In the genomic region with DNA sequence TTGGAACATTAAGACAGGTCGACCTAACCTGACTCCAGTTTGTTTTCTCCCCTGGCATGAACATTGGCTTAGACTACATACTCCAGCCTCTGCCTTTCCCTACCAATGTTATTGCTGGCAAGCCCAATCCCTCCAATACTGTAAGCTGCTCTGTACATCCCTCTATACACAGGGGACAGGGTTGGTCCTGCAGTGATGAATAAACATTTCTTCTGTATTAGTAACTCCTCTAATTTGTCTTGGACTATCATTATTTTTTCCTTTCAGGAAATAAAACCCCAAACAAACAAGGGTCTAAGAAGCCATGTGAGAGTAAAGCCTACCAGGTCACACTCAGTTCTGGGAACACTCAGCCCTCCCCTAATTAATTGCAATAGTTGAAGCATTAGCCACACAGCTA, we compare ENCODE assay signal across 26 cellular contexts. TPM values are rescaled to one million over a fixed set of nuclear protein-coding genes. Genes with fewer than 3 reads are reported as not detected.
A peak's percentile ranks its signal among the peaks of the same experiment; 100 is the strongest.
DNase-seq lines count a peak whose midpoint lies in the region; ATAC-seq, FAIRE-seq and TF ChIP-seq lines count a peak whose summit lies in the region.
"Had no signal": no experiment of that assay in that cellular context is flagged by ENCODE, and none has a peak within 500 bp of the region (broad histone marks: within the 10 kb centered on the region; RNA-seq: fewer than 3 reads in every experiment).

No MANE protein-coding gene starts in this region.

- H3K4me3 ChIP-seq in SK-N-SH (ENCODE audit: low read depth in 2 of 2, low read length in 1 of 2) (no peak overlapping the region), astrocyte (ENCODE audit: insufficient read depth, low read depth, low read length) (no peak overlapping the region)
- H3K4me3 ChIP-seq: psoas muscle, spleen had no signal

- POLR2A ChIA-PET in SK-N-SH (lab: Yijun Ruan, JAX), result no interaction called here

- H3K4me3 Mint-ChIP-seq in astrocyte (ENCODE audit: unreplicated experiment), result no peak overlapping the region
- H3K4me3 Mint-ChIP-seq: endodermal cell, IgD-negative memory B cell, neural crest cell had no signal

- FAIRE-seq in astrocyte (lab: Jason Lieb, UNC) (peak; percentile 90), H54 (lab: Jason Lieb, UNC) (no peak)

- H3K4me1 ChIP-seq in SK-N-SH (ENCODE audit: control insufficient read depth in 1 of 2, insufficient read depth in 2 of 2, low read depth in 1 of 2, low read length in 1 of 2), result peaks cover 8 to 38% of the 10 kb centered on the region in 2 experiments
- H3K4me1 ChIP-seq in astrocyte (ENCODE audit: insufficient read depth, low read length), result peaks cover 32% of the 10 kb centered on the region
- H3K4me1 ChIP-seq: psoas muscle had no signal

- H3K27me3 ChIP-seq in SK-N-SH (ENCODE audit: insufficient read depth) (no peaks in the 10 kb centered on the region), astrocyte (ENCODE audit: insufficient read depth, low read length) (no peaks in the 10 kb centered on the region)

- peaks cover 17% of the 10 kb centered on the region for H3F3A ChIP-seq in SK-N-SH (replicated peaks; ENCODE audit: insufficient read depth)

- H3K27me3 Mint-ChIP-seq in astrocyte (ENCODE audit: low read depth, unreplicated experiment), result peaks cover 2% of the 10 kb centered on the region

- no peak for ATAC-seq in SK-N-SH treated with all-trans-retinoic acid at 6 μM for 48 hours
- ATAC-seq in HG03175 (IDR thresholded peaks at IDR 0.05; ENCODE audit: unreplicated experiment), result no peak
- ATAC-seq: HCT116, left lobe of liver, psoas muscle had no signal

- TF ChIP-seq EP300 in SK-N-SH (IDR thresholded peaks at IDR 0.05; ENCODE audit: borderline replicate concordance in 1 of 2, low read depth in 1 of 2, low read length in 1 of 2), result no peak

- no peak overlapping the region for H3K27ac Mint-ChIP-seq in astrocyte (ENCODE audit: unreplicated experiment)
- H3K27ac Mint-ChIP-seq: endodermal cell, IgD-negative memory B cell had no signal

- H2AFZ ChIP-seq in SK-N-SH (ENCODE audit: low read depth), result no peak overlapping the region
- no peak overlapping the region for H2AFZ ChIP-seq in astrocyte (ENCODE audit: low read depth, low read length)

- peak overlapping the region in 1 of 2 experiments; percentile 35; a peak in 1 of 4 replicates for H3K27ac ChIP-seq in SK-N-SH (ENCODE audit: low read depth in 2 of 2, low read length in 1 of 2)
- peak overlapping the region; percentile 58 for H3K27ac ChIP-seq in astrocyte (ENCODE audit: low read depth, low read length)
- H3K27ac ChIP-seq: 22Rv1, C4-2B, psoas muscle, spleen had no signal

- no peak for TF ChIP-seq POLR2A in H54 (IDR thresholded peaks at IDR 0.05; ENCODE audit: low read depth, low read length)

- H3K9me3 ChIP-seq in SK-N-SH (no peaks in the 10 kb centered on the region), astrocyte (ENCODE audit: insufficient read depth, low read depth, low read length) (no peaks in the 10 kb centered on the region)
- H3K9me3 ChIP-seq: psoas muscle, spleen had no signal

- no peak for TF ChIP-seq CTCF in SK-N-SH (IDR thresholded peaks at IDR 0.05)
- no peak for TF ChIP-seq CTCF in astrocyte (IDR thresholded peaks at IDR 0.05; ENCODE audit: insufficient read depth, low read depth, low read length)

- H3K79me2 ChIP-seq in SK-N-SH (ENCODE audit: insufficient read depth) (no peaks in the 10 kb centered on the region), astrocyte (ENCODE audit: insufficient read depth, low read length) (no peaks in the 10 kb centered on the region)

- no peak for DNase-seq in SK-N-SH
- DNase-seq in astrocyte (ENCODE audit: low read depth), result peak; percentile 61
- DNase-seq in fibroblast of peridontal ligament (ENCODE audit: extremely low read depth), result peak; percentile 90
- DNase-seq in smooth muscle cell of the brain vasculature (ENCODE audit: low read depth, low spot score), result peak; percentile 70
- DNase-seq in H54 (ENCODE audit: insufficient read length, low spot score), result no peak
- DNase-seq in kidney tubule cell (ENCODE audit: low spot score), result no peak
- DNase-seq: activated CD4-positive, alpha-beta T cell treated with anti-CD3 and anti-CD28 coated beads, Interleukin-2, amount 50 U/mL, for 48 hours; amygdala; DMS 273 treated with DMSO at 0.1 percent for 48 hours; endodermal cell; MV-4-11; NCI-H187 treated with DMSO at 0.1 percent for 48 hours; NCI-H510A; psoas muscle; SHP77 treated with DMSO at 0.1 percent for 48 hours; spleen; T-helper 2 cell had no signal

- H3K9me3 Mint-ChIP-seq in astrocyte (ENCODE audit: unreplicated experiment), result no peaks in the 10 kb centered on the region
- H3K9me3 Mint-ChIP-seq: endodermal cell, IgD-negative memory B cell, neural crest cell had no signal

- no peaks in the 10 kb centered on the region for H3K36me3 Mint-ChIP-seq in astrocyte (ENCODE audit: low read depth, unreplicated experiment)
- H3K36me3 Mint-ChIP-seq: IgD-negative memory B cell had no signal

- WGBS in SK-N-SH (ENCODE audit: low lambda C conversion rate), result 75% methylated on average over 1 of the region's 1 CpG

- peak overlapping the region; percentile 13; the same call in 1 of the 2 replicates for H3K4me2 ChIP-seq in SK-N-SH
- peak overlapping the region; percentile 36 for H3K4me2 ChIP-seq in astrocyte (ENCODE audit: low read length)

- CTCF ChIA-PET in SK-N-SH (lab: Yijun Ruan, JAX), result interaction anchor here (1.0 kb wide), 1 partner anchor 34 kb away, joined by 3 read pairs; no protein-coding TSS in a partner anchor

- H3K36me3 ChIP-seq in SK-N-SH (replicated peaks in 1 of 2; ENCODE audit: control insufficient read depth in 1 of 2, insufficient read depth in 2 of 2, low read length in 1 of 2) (no peaks in the 10 kb centered on the region), astrocyte (ENCODE audit: insufficient read depth, low read length) (no peaks in the 10 kb centered on the region)
- H3K36me3 ChIP-seq: spleen had no signal

- H4K20me1 ChIP-seq in SK-N-SH (ENCODE audit: insufficient read depth) (no peaks in the 10 kb centered on the region), astrocyte (ENCODE audit: insufficient read depth, low read length) (no peaks in the 10 kb centered on the region)

- no peak for TF ChIP-seq RAD21 in SK-N-SH (IDR thresholded peaks at IDR 0.05; ENCODE audit: low read length)

- no peak overlapping the region for H3K9ac ChIP-seq in SK-N-SH
- H3K9ac ChIP-seq in astrocyte (ENCODE audit: low read length), result no peak overlapping the region

- H3K9me2 ChIP-seq in SK-N-SH, result no peaks in the 10 kb centered on the region

- peaks cover 20% of the 10 kb centered on the region for H3K4me1 Mint-ChIP-seq in astrocyte (ENCODE audit: low read depth, unreplicated experiment)
- H3K4me1 Mint-ChIP-seq: IgD-negative memory B cell had no signal

TF ChIP-seq in SK-N-SH, 30 proteins besides CTCF, POLR2A, EP300 and RAD21 (continues in another document):
- TF ChIP-seq EZH2phosphoT487 (IDR thresholded peaks at IDR 0.05; ENCODE audit: borderline replicate concordance, low read depth) (no peak), FOXJ3 (CRISPR knock-in tag; IDR thresholded peaks at IDR 0.05) (no peak)
- TF ChIP-seq, protein P1, sequence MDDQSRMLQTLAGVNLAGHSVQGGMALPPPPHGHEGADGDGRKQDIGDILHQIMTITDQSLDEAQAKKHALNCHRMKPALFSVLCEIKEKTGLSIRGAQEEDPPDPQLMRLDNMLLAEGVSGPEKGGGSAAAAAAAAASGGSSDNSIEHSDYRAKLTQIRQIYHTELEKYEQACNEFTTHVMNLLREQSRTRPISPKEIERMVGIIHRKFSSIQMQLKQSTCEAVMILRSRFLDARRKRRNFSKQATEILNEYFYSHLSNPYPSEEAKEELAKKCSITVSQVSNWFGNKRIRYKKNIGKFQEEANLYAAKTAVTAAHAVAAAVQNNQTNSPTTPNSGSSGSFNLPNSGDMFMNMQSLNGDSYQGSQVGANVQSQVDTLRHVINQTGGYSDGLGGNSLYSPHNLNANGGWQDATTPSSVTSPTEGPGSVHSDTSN (IDR thresholded peaks at IDR 0.05), result no peak

TF ChIP-seq in SK-N-SH treated with all-trans-retinoic acid at 6 μM for 48 hours, 23 proteins besides CTCF, POLR2A, EP300 and RAD21 (continues in another document):
- no peak for TF ChIP-seq ZNF70 (CRISPR knock-in tag; IDR thresholded peaks at IDR 0.05)
- TF ChIP-seq ZFP30 (CRISPR knock-in tag; IDR thresholded peaks at IDR 0.05), result no peak
- no peak for TF ChIP-seq BACH2 (CRISPR knock-in tag; IDR thresholded peaks at IDR 0.05; ENCODE audit: borderline replicate concordance)
- no peak for TF ChIP-seq ZNF8 (CRISPR knock-in tag; IDR thresholded peaks at IDR 0.05)
- TF ChIP-seq, protein P2, sequence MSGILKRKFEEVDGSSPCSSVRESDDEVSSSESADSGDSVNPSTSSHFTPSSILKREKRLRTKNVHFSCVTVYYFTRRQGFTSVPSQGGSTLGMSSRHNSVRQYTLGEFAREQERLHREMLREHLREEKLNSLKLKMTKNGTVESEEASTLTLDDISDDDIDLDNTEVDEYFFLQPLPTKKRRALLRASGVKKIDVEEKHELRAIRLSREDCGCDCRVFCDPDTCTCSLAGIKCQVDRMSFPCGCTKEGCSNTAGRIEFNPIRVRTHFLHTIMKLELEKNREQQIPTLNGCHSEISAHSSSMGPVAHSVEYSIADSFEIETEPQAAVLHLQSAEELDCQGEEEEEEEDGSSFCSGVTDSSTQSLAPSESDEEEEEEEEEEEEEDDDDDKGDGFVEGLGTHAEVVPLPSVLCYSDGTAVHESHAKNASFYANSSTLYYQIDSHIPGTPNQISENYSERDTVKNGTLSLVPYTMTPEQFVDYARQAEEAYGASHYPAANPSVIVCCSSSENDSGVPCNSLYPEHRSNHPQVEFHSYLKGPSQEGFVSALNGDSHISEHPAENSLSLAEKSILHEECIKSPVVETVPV (CRISPR knock-in tag; IDR thresholded peaks at IDR 0.05), result no peak
- TF ChIP-seq, protein P3, sequence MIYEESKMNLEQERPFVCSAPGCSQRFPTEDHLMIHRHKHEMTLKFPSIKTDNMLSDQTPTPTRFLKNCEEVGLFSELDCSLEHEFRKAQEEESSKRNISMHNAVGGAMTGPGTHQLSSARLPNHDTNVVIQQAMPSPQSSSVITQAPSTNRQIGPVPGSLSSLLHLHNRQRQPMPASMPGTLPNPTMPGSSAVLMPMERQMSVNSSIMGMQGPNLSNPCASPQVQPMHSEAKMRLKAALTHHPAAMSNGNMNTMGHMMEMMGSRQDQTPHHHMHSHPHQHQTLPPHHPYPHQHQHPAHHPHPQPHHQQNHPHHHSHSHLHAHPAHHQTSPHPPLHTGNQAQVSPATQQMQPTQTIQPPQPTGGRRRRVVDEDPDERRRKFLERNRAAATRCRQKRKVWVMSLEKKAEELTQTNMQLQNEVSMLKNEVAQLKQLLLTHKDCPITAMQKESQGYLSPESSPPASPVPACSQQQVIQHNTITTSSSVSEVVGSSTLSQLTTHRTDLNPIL (CRISPR knock-in tag; IDR thresholded peaks at IDR 0.05; ENCODE audit: low read depth), result no peak
- TF ChIP-seq OSR1 (CRISPR knock-in tag; IDR thresholded peaks at IDR 0.05), result no peak
- no peak for TF ChIP-seq CSDC2 (CRISPR knock-in tag; IDR thresholded peaks at IDR 0.05)

RNA-seq across cellular contexts. Expression of a gene that starts 35.1 kb away (rescaled TPM):
- polyA plus RNA-seq in SK-N-SH (2012; rRNA removed), result 29.8 and 34.5 TPM in 2 replicates
- 20.3 and 27.2 TPM in 2 replicates for polyA plus RNA-seq in SK-N-SH (2012; cell fraction: cytosol; rRNA removed)
- polyA plus RNA-seq in SK-N-SH (2012; cell fraction: nucleus; rRNA removed), result 47.0 and 55.9 TPM in 2 replicates
- 47.9 and 50.2 TPM in 2 replicates for total RNA-seq in astrocyte
- total RNA-seq: mononuclear cell had no signal
- polyA plus RNA-seq: IgD-negative memory B cell had no signal

RNA-seq across cellular contexts. Expression of a gene that starts 57.7 kb away (rescaled TPM):
- polyA plus RNA-seq in SK-N-SH (2012; rRNA removed), result 0.31 and 0.42 TPM in 2 replicates
- polyA plus RNA-seq in SK-N-SH (2012; cell fraction: cytosol; rRNA removed), result 0.21 and 0.30 TPM in 2 replicates
- 1.2 and 1.6 TPM in 2 replicates for polyA plus RNA-seq in SK-N-SH (2012; cell fraction: nucleus; rRNA removed)
- 12.6 and 18.0 TPM in 2 replicates for total RNA-seq in astrocyte
- polyA plus RNA-seq: IgD-negative memory B cell had no signal

Comparison
In these comparisons a context has a peak if more than half of its experiments do, and no peak if none do; other contexts are left out.
1. DNase-seq: peak in astrocyte (single experiment), fibroblast of peridontal ligament (single experiment) and smooth muscle cell of the brain vasculature (single experiment); none in SK-N-SH (single experiment), H54 (single experiment) and kidney tubule cell (single experiment).